9 cellular contexts compared by ENCODE assay signal in the genomic region with DNA sequence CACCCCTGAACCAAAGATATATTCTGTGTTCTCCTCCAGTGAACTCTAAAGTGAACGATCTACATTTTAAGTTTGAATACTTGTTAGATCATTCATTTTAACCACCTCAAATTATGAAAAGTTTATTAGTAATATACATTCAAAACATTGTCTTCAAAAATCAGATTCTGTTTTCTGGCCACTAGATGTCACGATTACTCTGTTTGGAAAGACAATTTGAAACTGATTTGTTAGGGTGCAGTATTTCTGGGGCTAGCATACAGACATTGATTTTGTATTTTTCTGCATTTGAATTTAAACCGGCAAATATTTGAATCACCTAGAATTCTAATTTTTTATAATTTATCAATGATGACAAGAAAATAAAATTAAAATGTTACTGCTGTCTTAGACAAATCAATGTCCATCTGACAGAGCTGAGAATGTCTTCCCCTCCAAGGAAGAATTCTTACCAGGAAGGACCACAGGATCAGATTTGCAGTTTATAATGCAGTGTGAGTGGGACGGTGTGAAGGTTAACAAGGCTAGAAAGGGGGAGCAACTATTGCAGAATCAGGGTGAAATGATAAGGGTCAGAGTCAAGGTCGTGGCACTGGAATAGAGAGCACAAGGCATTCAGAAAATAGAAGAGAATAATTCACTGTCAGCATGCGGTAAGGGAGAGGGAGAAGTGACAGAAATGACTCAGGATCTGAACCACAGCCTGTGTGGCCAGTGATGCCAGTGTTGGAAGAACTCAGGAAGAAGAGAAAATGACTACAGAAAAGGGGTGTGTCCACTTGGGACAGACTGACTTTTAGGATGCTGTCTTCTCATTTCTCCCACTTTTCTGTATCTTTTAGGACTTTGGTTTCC.
DNase-seq lines count a peak whose midpoint lies in the region; ATAC-seq, FAIRE-seq and TF ChIP-seq lines count a peak whose summit lies in the region.
"Had no signal": no experiment of that assay in that cellular context is flagged by ENCODE, and none has a peak within 500 bp of the region (broad histone marks: within the 10 kb centered on the region; RNA-seq: fewer than 3 reads in every experiment).

No MANE protein-coding gene starts in this region.

- H3K4me3 Mint-ChIP-seq in Caco-2 (ENCODE audit: unreplicated experiment), result no peak overlapping the region
- H3K4me3 Mint-ChIP-seq: IgD-negative memory B cell had no signal

- H3K79me2 ChIP-seq in SK-N-SH (ENCODE audit: insufficient read depth), result no peaks in the 10 kb centered on the region

- H2AFZ ChIP-seq in SK-N-SH (ENCODE audit: low read depth), result no peak overlapping the region; the same call in 1 of the 2 replicates

- 26% methylated on average over 6 of the region's 6 CpGs for WGBS in SK-N-SH (ENCODE audit: low lambda C conversion rate)
- 16 to 27% (median 19%) methylated on average over 6 of the region's 6 CpGs for WGBS in small intestine, 3 donors

- intact Hi-C loops in Caco-2 (cut with micrococcal nuclease; ENCODE audit: unreplicated experiment), result loop anchor here (1.0 to 10.0 kb wide), 7 partner anchors 331 to 1301 kb away; no protein-coding TSS in a partner anchor

- no peak overlapping the region for H3K4me2 ChIP-seq in SK-N-SH

- H3K4me3 ChIP-seq in Caco-2 (ENCODE audit: low read depth, low read length) (no peak overlapping the region), SK-N-SH (ENCODE audit: low read depth in 2 of 2, low read length in 1 of 2) (no peak overlapping the region), small intestine (ENCODE audit: low read depth in 1 of 2, low read length in 2 of 2) (no peak overlapping the region)

- DNase-seq in Caco-2 (no peak), SK-N-SH (peak; percentile 49), foreskin keratinocyte (no peak), small intestine (peak; percentile 47), T1000 (lab: John Stamatoyannopoulos, UW) (no peak)
- DNase-seq in activated CD4-positive, alpha-beta T cell treated with anti-CD3 and anti-CD28 coated beads, Interleukin-2, amount 50 U/mL, for 4 hours, result no peak
- no peak for DNase-seq in activated CD8-positive, alpha-beta memory T cell treated with anti-CD3 and anti-CD28 coated beads for 24 hours

- no peak overlapping the region for H3K9ac ChIP-seq in SK-N-SH

- peak; percentile 84 for TF ChIP-seq RAD21 in SK-N-SH (IDR thresholded peaks at IDR 0.05; ENCODE audit: low read length)

- CTCF ChIA-PET in Caco-2 (lab: Charles Lee) (no interaction called here), SK-N-SH (lab: Yijun Ruan, JAX) (interaction anchor here (0.7 to 2.0 kb wide), 16 partner anchors 9 to 747 kb away, joined by 3 to 11 read pairs (median 4); no protein-coding TSS in a partner anchor)

- no peaks in the 10 kb centered on the region for H3K36me3 Mint-ChIP-seq in Caco-2 (ENCODE audit: insufficient read depth, unreplicated experiment)
- H3K36me3 Mint-ChIP-seq: IgD-negative memory B cell had no signal

- no peaks in the 10 kb centered on the region for H4K20me1 ChIP-seq in SK-N-SH (ENCODE audit: insufficient read depth)

- no peak overlapping the region for H3K27ac ChIP-seq in SK-N-SH (ENCODE audit: low read depth in 2 of 2, low read length in 1 of 2)
- no peak overlapping the region for H3K27ac ChIP-seq in foreskin keratinocyte
- no peak overlapping the region for H3K27ac ChIP-seq in small intestine (ENCODE audit: low read depth in 1 of 2, low read length in 1 of 2)

- H3F3A ChIP-seq in SK-N-SH (replicated peaks; ENCODE audit: insufficient read depth), result no peaks in the 10 kb centered on the region

- no peaks in the 10 kb centered on the region for H3K9me3 ChIP-seq in Caco-2
- no peaks in the 10 kb centered on the region for H3K9me3 ChIP-seq in SK-N-SH
- H3K9me3 ChIP-seq in small intestine (ENCODE audit: control insufficient read depth, low read depth), result no peaks in the 10 kb centered on the region

- ATAC-seq in HG02571 (IDR thresholded peaks at IDR 0.05; ENCODE audit: unreplicated experiment) (peak; percentile 50), foreskin keratinocyte (peak; percentile 37)

- peak; percentile 93 for FAIRE-seq in small intestine (lab: Jason Lieb, UNC)

- POLR2A ChIA-PET in Caco-2 (lab: Charles Lee) (no interaction called here), SK-N-SH (lab: Yijun Ruan, JAX) (no interaction called here)

- TF ChIP-seq CTCF in Caco-2 (IDR thresholded peaks at IDR 0.05; ENCODE audit: insufficient read depth in 1 of 2, low read depth in 1 of 2, low read length in 1 of 2, severe bottlenecking in 1 of 2, unreplicated experiment in 1 of 2) (peak; percentile 34 to 44), SK-N-SH (IDR thresholded peaks at IDR 0.05) (peak; percentile 85), foreskin keratinocyte (conservative IDR thresholded peaks at IDR 0.05) (peak; percentile 81)

- H3K4me1 ChIP-seq in Caco-2, result no peaks in the 10 kb centered on the region
- no peaks in the 10 kb centered on the region for H3K4me1 ChIP-seq in SK-N-SH (ENCODE audit: control insufficient read depth in 1 of 2, insufficient read depth in 2 of 2, low read depth in 1 of 2, low read length in 1 of 2)
- H3K4me1 ChIP-seq in foreskin keratinocyte, result no peaks in the 10 kb centered on the region
- H3K4me1 ChIP-seq in small intestine (ENCODE audit: control insufficient read depth in 2 of 2, insufficient read depth in 1 of 2, low read depth in 1 of 2, low read length in 1 of 2), result no peaks in the 10 kb centered on the region

- TF ChIP-seq EP300 in SK-N-SH (IDR thresholded peaks at IDR 0.05; ENCODE audit: borderline replicate concordance in 1 of 2, low read depth in 1 of 2, low read length in 1 of 2), result no peak

- BruUV-seq in Caco-2 (replicated peaks; lab: Mats Ljungman, UMichigan), result no TSS peak

- no peaks in the 10 kb centered on the region for H3K9me2 ChIP-seq in SK-N-SH

- no peak overlapping the region for H3K27ac Mint-ChIP-seq in Caco-2 (ENCODE audit: unreplicated experiment)
- H3K27ac Mint-ChIP-seq: IgD-negative memory B cell had no signal

- no peaks in the 10 kb centered on the region for H3K4me1 Mint-ChIP-seq in Caco-2 (ENCODE audit: low read depth, unreplicated experiment)

- H3K9me3 Mint-ChIP-seq in Caco-2 (ENCODE audit: unreplicated experiment), result no peaks in the 10 kb centered on the region

- H3K27me3 ChIP-seq in Caco-2 (replicated peaks; ENCODE audit: control insufficient read depth, insufficient read depth, low read length) (no peaks in the 10 kb centered on the region), SK-N-SH (ENCODE audit: insufficient read depth) (no peaks in the 10 kb centered on the region), foreskin keratinocyte (no peaks in the 10 kb centered on the region), small intestine (ENCODE audit: control insufficient read depth in 2 of 2, insufficient read depth in 2 of 2, low read length in 2 of 2) (no peaks in the 10 kb centered on the region)

- no peaks in the 10 kb centered on the region for H3K36me3 ChIP-seq in Caco-2 (ENCODE audit: control insufficient read depth, insufficient read depth, low read length)
- no peaks in the 10 kb centered on the region for H3K36me3 ChIP-seq in SK-N-SH (replicated peaks in 1 of 2; ENCODE audit: control insufficient read depth in 1 of 2, insufficient read depth in 2 of 2, low read length in 1 of 2)
- no peaks in the 10 kb centered on the region for H3K36me3 ChIP-seq in small intestine (ENCODE audit: control insufficient read depth in 2 of 2, insufficient read depth in 2 of 2, low read length in 2 of 2)

- peaks cover 4% of the 10 kb centered on the region for H3K27me3 Mint-ChIP-seq in Caco-2 (ENCODE audit: insufficient read depth, unreplicated experiment)

TF ChIP-seq in SK-N-SH, 30 proteins besides CTCF, POLR2A, EP300 and RAD21:
- TF ChIP-seq RCOR1 (IDR thresholded peaks at IDR 0.05; ENCODE audit: low read length) (no peak), FOSL2 (IDR thresholded peaks at IDR 0.05; ENCODE audit: borderline replicate concordance, low read depth) (no peak), GABPA (IDR thresholded peaks at IDR 0.05; ENCODE audit: low read depth) (no peak), SMC3 (IDR thresholded peaks at IDR 0.05; ENCODE audit: low read depth, low read length) (peak; percentile 59)
- TF ChIP-seq, protein P1, sequence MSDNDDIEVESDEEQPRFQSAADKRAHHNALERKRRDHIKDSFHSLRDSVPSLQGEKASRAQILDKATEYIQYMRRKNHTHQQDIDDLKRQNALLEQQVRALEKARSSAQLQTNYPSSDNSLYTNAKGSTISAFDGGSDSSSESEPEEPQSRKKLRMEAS (IDR thresholded peaks at IDR 0.05; ENCODE audit: low read depth), result no peak

Comparison
In these comparisons a context has a peak if more than half of its experiments do, and no peak if none do; other contexts are left out.
1. DNase-seq: peak in SK-N-SH (single experiment) and small intestine (single experiment); none in Caco-2 (0 of 2), foreskin keratinocyte (0 of 2), activated CD4-positive, alpha-beta T cell treated with anti-CD3 and anti-CD28 coated beads, Interleukin-2, amount 50 U/mL, for 4 hours (0 of 2), T1000 (single experiment) and activated CD8-positive, alpha-beta memory T cell treated with anti-CD3 and anti-CD28 coated beads for 24 hours (single experiment).
2. Peak in every context shown above with its lines, with median percentiles within 50 percentile points of each other: CTCF ChIP-seq.